16 cellular contexts compared by ENCODE assay signal in genomic region chr6:23456396-23456795, GRCh38.
"Had no signal": no experiment of that assay in that cellular context is flagged by ENCODE, and none has a peak within 500 bp of the region (broad histone marks: within the 10 kb centered on the region; RNA-seq: fewer than 3 reads in every experiment).

No MANE protein-coding gene starts in this region.

- H3K9me3 ChIP-seq: heart right ventricle, left ventricle myocardium inferior, lower lobe of right lung, ovary, right atrium auricular region, sigmoid colon had no signal

- ATAC-seq: heart right ventricle, lower lobe of right lung, natural killer cell had no signal

- H3K27me3 ChIP-seq: heart right ventricle, ovary, right atrium auricular region, sigmoid colon had no signal

- H3K36me3 ChIP-seq: heart right ventricle, left ventricle myocardium inferior, lower lobe of right lung, ovary, right atrium auricular region, sigmoid colon had no signal

- H3K4me3 ChIP-seq: heart right ventricle, left ventricle myocardium inferior, lower lobe of right lung, ovary, right atrium auricular region, sigmoid colon, skin epidermis had no signal

- H3K27ac ChIP-seq: heart right ventricle, left ventricle myocardium inferior, lower lobe of right lung, ovary, right atrium auricular region, sigmoid colon, skin epidermis had no signal

- H3K4me1 ChIP-seq: heart right ventricle, left ventricle myocardium inferior, lower lobe of right lung, right atrium auricular region, sigmoid colon had no signal

- DNase-seq: erythroblast; foreskin melanocyte; heart right ventricle; hypothalamus; islet precursor cell; left ventricle myocardium inferior; lower lobe of right lung; natural killer cell; ovary; sigmoid colon; stimulated activated CD4-positive, alpha-beta T cell treated with anti-CD3 and anti-CD28 coated beads, Interleukin-2, amount 100 ng/mL, for 24 hours; stimulated activated CD4-positive, alpha-beta T cell treated with anti-CD3 and anti-CD28 coated beads, Interleukin-4, amount 100 ng/mL, for 4 hours; stimulated activated naive CD4-positive, alpha-beta T cell treated with Interleukin-2 at 50 U/mL for 16 hours had no signal

- FAIRE-seq: urothelium cell line had no signal
